Comparison of ENCODE assay signal across 8 cellular contexts in the genomic region with DNA sequence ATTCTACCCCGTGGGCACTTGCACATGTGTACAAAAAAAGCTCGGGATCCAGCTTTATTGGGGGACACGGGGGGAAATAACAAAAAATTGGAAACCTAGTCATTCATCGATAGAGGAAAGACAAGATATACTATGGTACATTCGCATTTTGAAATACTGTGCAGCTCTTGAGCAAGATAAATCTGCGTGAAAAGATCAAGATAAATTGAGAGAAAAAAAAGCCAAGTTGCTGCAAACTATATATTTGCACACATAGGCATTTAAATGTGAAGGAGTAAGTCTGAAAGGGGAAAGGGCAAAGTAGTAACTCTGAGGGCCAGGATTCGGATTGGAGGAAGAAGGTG. TPM values are rescaled to one million over a fixed set of nuclear protein-coding genes. Genes with fewer than 3 reads are reported as not detected.
A peak's percentile ranks its signal among the peaks of the same experiment; 100 is the strongest.
DNase-seq lines count a peak whose midpoint lies in the region; ATAC-seq and TF ChIP-seq lines count a peak whose summit lies in the region.

No MANE protein-coding gene starts in this region.

- no peak for TF ChIP-seq EP300 in neural cell (conservative IDR thresholded peaks at IDR 0.05; ENCODE audit: poor library complexity, severe bottlenecking)

- H4K20me1 ChIP-seq in MM.1S (ENCODE audit: insufficient read depth, low read length) = no peaks in the 10 kb centered on the region
- no peaks in the 10 kb centered on the region for H4K20me1 ChIP-seq in neural cell (ENCODE audit: insufficient read depth)

- ATAC-seq in GM18861 (IDR thresholded peaks at IDR 0.05; ENCODE audit: unreplicated experiment) = no peak
- no peak for ATAC-seq in GM19397 (IDR thresholded peaks at IDR 0.05; ENCODE audit: unreplicated experiment)

- peak overlapping the region; percentile 65; the same call in 1 of the 2 replicates for H3K27ac ChIP-seq in MM.1S (ENCODE audit: low read length)
- peak overlapping the region; percentile 88 for H3K27ac ChIP-seq in effector memory CD4-positive, alpha-beta T cell (ENCODE audit: insufficient read depth, low read length, poor library complexity, severe bottlenecking)
- H3K27ac ChIP-seq in neural cell (ENCODE audit: low read length) = peak overlapping the region; percentile 91

- H3K9me3 ChIP-seq in MM.1S (replicated peaks; ENCODE audit: insufficient read depth, low read length) (no peaks in the 10 kb centered on the region), neural cell (ENCODE audit: low read length) (no peaks in the 10 kb centered on the region)
- H3K9me3 ChIP-seq in effector memory CD4-positive, alpha-beta T cell (ENCODE audit: control insufficient read depth, low read length) = no peaks in the 10 kb centered on the region

- H3F3A ChIP-seq in MM.1S (ENCODE audit: insufficient read depth, low read length) = no peaks in the 10 kb centered on the region
- peaks cover 5% of the 10 kb centered on the region for H3F3A ChIP-seq in neural cell (ENCODE audit: insufficient read depth, low read length, poor library complexity, severe bottlenecking)

- H3K9ac ChIP-seq in MM.1S (ENCODE audit: low read length) (peak overlapping the region; percentile 73), neural cell (ENCODE audit: low read length) (peak overlapping the region; percentile 79)

- no peak for DNase-seq in BJ (ENCODE audit: low read depth)
- DNase-seq in MM.1S = no peak
- DNase-seq in effector memory CD4-positive, alpha-beta T cell = no peak
- no peak for DNase-seq in NCI-H524 (lab: John Stamatoyannopoulos, UW)
- DNase-seq in DMS114 treated with DMSO at 0.1 percent for 48 hours (lab: John Stamatoyannopoulos, UW; ENCODE audit: unreplicated experiment) = no peak

- H2AFZ ChIP-seq in MM.1S (ENCODE audit: low read length) (peak overlapping the region; percentile 90), neural cell (ENCODE audit: low read depth, low read length) (peak overlapping the region; percentile 81)

- CTCF ChIA-PET in BJ (lab: Yijun Ruan, JAX) = interaction anchor here (0.6 to 1.5 kb wide), 2 partner anchors 16 to 1875 kb away, joined by 3 to 4 read pairs; a partner anchor contains a TSS

- no peaks in the 10 kb centered on the region for H3K27me3 ChIP-seq in BJ (ENCODE audit: control insufficient read depth, insufficient read depth, low read length)
- H3K27me3 ChIP-seq in MM.1S (replicated peaks; ENCODE audit: insufficient read depth, low read length) = no peaks in the 10 kb centered on the region
- H3K27me3 ChIP-seq in effector memory CD4-positive, alpha-beta T cell (replicated peaks; ENCODE audit: control insufficient read depth, insufficient read depth, low read length, poor library complexity, severe bottlenecking) = no peaks in the 10 kb centered on the region
- no peaks in the 10 kb centered on the region for H3K27me3 ChIP-seq in neural cell (ENCODE audit: insufficient read depth, low read depth, low read length)

- TF ChIP-seq RAD21 in neural cell (conservative IDR thresholded peaks at IDR 0.05) = no peak

- peaks cover 38% of the 10 kb centered on the region for H3K79me2 ChIP-seq in MM.1S (ENCODE audit: low read length)
- peaks cover 36% of the 10 kb centered on the region for H3K79me2 ChIP-seq in neural cell (replicated peaks; ENCODE audit: insufficient read depth, low read length)

- no peaks in the 10 kb centered on the region for H3K4me1 ChIP-seq in MM.1S (ENCODE audit: low read length)
- peaks cover 7% of the 10 kb centered on the region for H3K4me1 ChIP-seq in effector memory CD4-positive, alpha-beta T cell (ENCODE audit: control insufficient read depth, insufficient read depth, low read length, poor library complexity, severe bottlenecking)

- POLR2A ChIA-PET in BJ (lab: Charles Lee) = no interaction called here

- H3K36me3 ChIP-seq in BJ (ENCODE audit: control insufficient read depth, insufficient read depth, low read length) = peaks cover 1% of the 10 kb centered on the region; the same call in 1 of the 2 replicates
- H3K36me3 ChIP-seq in MM.1S (replicated peaks; ENCODE audit: insufficient read depth, low read length) = no peaks in the 10 kb centered on the region
- H3K36me3 ChIP-seq in effector memory CD4-positive, alpha-beta T cell (ENCODE audit: control insufficient read depth, insufficient read depth, low read length) = no peaks in the 10 kb centered on the region
- peaks cover 6% of the 10 kb centered on the region for H3K36me3 ChIP-seq in neural cell (ENCODE audit: insufficient read depth, low read length)

- H3K9me2 ChIP-seq in MM.1S (replicated peaks; ENCODE audit: insufficient read depth, low read length) (no peaks in the 10 kb centered on the region), neural cell (ENCODE audit: insufficient read depth, low read length) (no peaks in the 10 kb centered on the region)

- H3K4me2 ChIP-seq in MM.1S (ENCODE audit: low read depth, low read length) (peak overlapping the region; percentile 73), neural cell (ENCODE audit: low read length) (peak overlapping the region; percentile 75)

- H3K4me3 ChIP-seq in BJ (ENCODE audit: low read depth, low read length) (peak overlapping the region; percentile 84), MM.1S (ENCODE audit: low read length) (peak overlapping the region; percentile 86), neural cell (ENCODE audit: low read length) (peak overlapping the region; percentile 77)
- peak overlapping the region; percentile 90 for H3K4me3 ChIP-seq in effector memory CD4-positive, alpha-beta T cell (ENCODE audit: insufficient read depth, low read depth, low read length, poor library complexity, severe bottlenecking)

- no peak for TF ChIP-seq CTCF in BJ (IDR thresholded peaks at IDR 0.05; ENCODE audit: insufficient read depth, low read depth, low read length)
- TF ChIP-seq CTCF in MM.1S (IDR thresholded peaks at IDR 0.05; ENCODE audit: low read length) = no peak
- TF ChIP-seq CTCF in neural cell (IDR thresholded peaks at IDR 0.05; ENCODE audit: poor library complexity, severe bottlenecking) = no peak

TF ChIP-seq in neural cell, 6 proteins besides CTCF, POLR2A, EP300 and RAD21:
- TF ChIP-seq MXI1 (conservative IDR thresholded peaks at IDR 0.05; ENCODE audit: poor library complexity, severe bottlenecking) (no peak), TAF1 (IDR thresholded peaks at IDR 0.05; ENCODE audit: low read depth) (no peak), POLR2AphosphoS5 (IDR thresholded peaks at IDR 0.05) (no peak), SMC3 (conservative IDR thresholded peaks at IDR 0.05; ENCODE audit: poor library complexity) (no peak), EZH2 (IDR thresholded peaks at IDR 0.05; ENCODE audit: borderline replicate concordance, insufficient read depth, low read length, poor library complexity, severe bottlenecking) (no peak)
- TF ChIP-seq, protein P1, sequence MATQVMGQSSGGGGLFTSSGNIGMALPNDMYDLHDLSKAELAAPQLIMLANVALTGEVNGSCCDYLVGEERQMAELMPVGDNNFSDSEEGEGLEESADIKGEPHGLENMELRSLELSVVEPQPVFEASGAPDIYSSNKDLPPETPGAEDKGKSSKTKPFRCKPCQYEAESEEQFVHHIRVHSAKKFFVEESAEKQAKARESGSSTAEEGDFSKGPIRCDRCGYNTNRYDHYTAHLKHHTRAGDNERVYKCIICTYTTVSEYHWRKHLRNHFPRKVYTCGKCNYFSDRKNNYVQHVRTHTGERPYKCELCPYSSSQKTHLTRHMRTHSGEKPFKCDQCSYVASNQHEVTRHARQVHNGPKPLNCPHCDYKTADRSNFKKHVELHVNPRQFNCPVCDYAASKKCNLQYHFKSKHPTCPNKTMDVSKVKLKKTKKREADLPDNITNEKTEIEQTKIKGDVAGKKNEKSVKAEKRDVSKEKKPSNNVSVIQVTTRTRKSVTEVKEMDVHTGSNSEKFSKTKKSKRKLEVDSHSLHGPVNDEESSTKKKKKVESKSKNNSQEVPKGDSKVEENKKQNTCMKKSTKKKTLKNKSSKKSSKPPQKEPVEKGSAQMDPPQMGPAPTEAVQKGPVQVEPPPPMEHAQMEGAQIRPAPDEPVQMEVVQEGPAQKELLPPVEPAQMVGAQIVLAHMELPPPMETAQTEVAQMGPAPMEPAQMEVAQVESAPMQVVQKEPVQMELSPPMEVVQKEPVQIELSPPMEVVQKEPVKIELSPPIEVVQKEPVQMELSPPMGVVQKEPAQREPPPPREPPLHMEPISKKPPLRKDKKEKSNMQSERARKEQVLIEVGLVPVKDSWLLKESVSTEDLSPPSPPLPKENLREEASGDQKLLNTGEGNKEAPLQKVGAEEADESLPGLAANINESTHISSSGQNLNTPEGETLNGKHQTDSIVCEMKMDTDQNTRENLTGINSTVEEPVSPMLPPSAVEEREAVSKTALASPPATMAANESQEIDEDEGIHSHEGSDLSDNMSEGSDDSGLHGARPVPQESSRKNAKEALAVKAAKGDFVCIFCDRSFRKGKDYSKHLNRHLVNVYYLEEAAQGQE (IDR thresholded peaks at IDR 0.05; ENCODE audit: borderline replicate concordance) = no peak

RNA-seq across cellular contexts. Expression of a gene that starts 0.6 kb away (rescaled TPM):
- 6.5 and 18.2 TPM in 2 replicates for polyA plus RNA-seq in BJ (2011; rRNA removed)
- 15.4 and 15.9 TPM in 2 replicates for polyA minus RNA-seq in BJ (2011; rRNA and poly(A)+ RNA removed)
- 33.5 and 35.9 TPM in 2 replicates for polyA plus RNA-seq in neural cell
- 87.4 and 99.2 TPM in 2 replicates for polyA minus RNA-seq in neural cell

RNA-seq across cellular contexts. Expression of a gene that starts 26.9 kb away (rescaled TPM):
- 4.2 and 6.6 TPM in 2 replicates for polyA plus RNA-seq in BJ (2011; rRNA removed)
- polyA minus RNA-seq in BJ (2011; rRNA and poly(A)+ RNA removed) = 2.0 and 3.2 TPM in 2 replicates
- polyA plus RNA-seq in neural cell = 8.7 and 14.3 TPM in 2 replicates
- 10.5 and 12.5 TPM in 2 replicates for polyA minus RNA-seq in neural cell
